In genomic region chr19:12725609-12726008, GRCh38 we compare ENCODE assay signal across 1 cellular context. TPM values are rescaled to one million over a fixed set of nuclear protein-coding genes. Genes with fewer than 3 reads are reported as not detected.
"Had no signal": no experiment of that assay in that cellular context is flagged by ENCODE, and none has a peak within 500 bp of the region (broad histone marks: within the 10 kb centered on the region; RNA-seq: fewer than 3 reads in every experiment).

No MANE protein-coding gene starts in this region.

RNA-seq across cellular contexts. Expression of gene BEST2, which starts 26.0 kb away (rescaled TPM):
- total RNA-seq: Right ventricle myocardium inferior had no signal
